ENCODE assay signal across 1 cellular context in genomic region chr11:71434576-71435130, GRCh38.
A peak's percentile ranks its signal among the peaks of the same experiment; 100 is the strongest.
TF ChIP-seq lines count a peak whose summit lies in the region.

No MANE protein-coding gene starts in this region.

TF ChIP-seq in HepG2, 621 proteins besides CTCF, POLR2A, EP300 and RAD21:
- no peak for TF ChIP-seq THRA (CRISPR knock-in tag; IDR thresholded peaks at IDR 0.05; ENCODE audit: borderline replicate concordance)
- TF ChIP-seq MEIS1 (CRISPR knock-in tag; IDR thresholded peaks at IDR 0.05; ENCODE audit: borderline replicate concordance) = no peak
- no peak for TF ChIP-seq SP140L (CRISPR knock-in tag; IDR thresholded peaks at IDR 0.05; ENCODE audit: borderline replicate concordance)
- TF ChIP-seq FOSL1 (CRISPR knock-in tag; IDR thresholded peaks at IDR 0.05; ENCODE audit: borderline replicate concordance) = no peak
- TF ChIP-seq SALL1 (CRISPR knock-in tag; IDR thresholded peaks at IDR 0.05) = 0 out of 2 replicates have a peak, but pooled peaks have one; percentile 11
- TF ChIP-seq ZNF788 (CRISPR knock-in tag; IDR thresholded peaks at IDR 0.05; ENCODE audit: borderline replicate concordance) = no peak
- no peak for TF ChIP-seq ZNF501 (CRISPR knock-in tag; IDR thresholded peaks at IDR 0.05)
- no peak for TF ChIP-seq BATF2 (CRISPR knock-in tag; IDR thresholded peaks at IDR 0.05)
